In genomic region chrX:106718709-106719108, GRCh38 we compare ENCODE assay signal across 22 cellular contexts. TPM values are rescaled to one million over a fixed set of nuclear protein-coding genes. Genes with fewer than 3 reads are reported as not detected.
DNase-seq lines count a peak whose midpoint lies in the region; ATAC-seq, FAIRE-seq and TF ChIP-seq lines count a peak whose summit lies in the region.
"Had no signal": no experiment of that assay in that cellular context is flagged by ENCODE, and none has a peak within 500 bp of the region (broad histone marks: within the 10 kb centered on the region; RNA-seq: fewer than 3 reads in every experiment).

No MANE protein-coding gene starts in this region.

- CTCF ChIA-PET in HepG2 (lab: Yijun Ruan, JAX; ENCODE audit: low intra/inter-chr PET ratio, low total read pairs) (no interaction called here), PC-3 (lab: Charles Lee) (no interaction called here)

- no peak for TF ChIP-seq RAD21 in HepG2 (CRISPR knock-in tag; IDR thresholded peaks at IDR 0.05)

- no peak overlapping the region for H3K4me3 Mint-ChIP-seq in stimulated activated naive B cell treated with anti-CD40 and anti-IgM and Interleukin-4, amounts not matched to agents 10 μg/mL and 1 μg/mL and 100 μg/mL, for 72 hours
- H3K4me3 Mint-ChIP-seq: CD14-positive monocyte, GM23338 had no signal

- FAIRE-seq in HepG2 (lab: Jason Lieb, UNC) = peak; percentile 56
- FAIRE-seq: G401.6, GM12892, HTR-8/SVneo had no signal

- intact Hi-C loops in HepG2 (cut with micrococcal nuclease; ENCODE audit: unreplicated experiment) = no loop called here
- intact Hi-C loops in PC-3 (cut with micrococcal nuclease) = no loop called here

- TF ChIP-seq CTCF in HepG2 (CRISPR knock-in tag; IDR thresholded peaks at IDR 0.05) = no peak
- no peak for TF ChIP-seq CTCF in PC-3 (conservative IDR thresholded peaks at IDR 0.05; ENCODE audit: low read depth, low read length)

- H3K4me3 ChIP-seq in HepG2 (replicated peaks in 1 of 3; ENCODE audit: insufficient read depth in 1 of 3, low read depth in 2 of 3, low read length in 3 of 3) (peak overlapping the region in 1 of 3 experiments; percentile 16; a peak in 1 of 6 replicates), PC-3 (ENCODE audit: low read length) (no peak overlapping the region)
- H3K4me3 ChIP-seq: GM23338, HAP-1 had no signal

- TF ChIP-seq EP300 in HepG2 (IDR thresholded peaks at IDR 0.05; ENCODE audit: low read depth in 2 of 2, low read length in 2 of 2) (peak in 1 of 2 experiments; percentile 74; a peak in 1 of 4 replicates), HepG2 (CRISPR knock-in tag; IDR thresholded peaks at IDR 0.05; ENCODE audit: borderline replicate concordance) (peak; percentile 44; the same call in 1 of the 2 replicates)

- WGBS in HepG2 (ENCODE audit: low lambda C conversion rate) = 10% methylated on average over 4 of the region's 4 CpGs

- H3K36me3 Mint-ChIP-seq in stimulated activated naive B cell treated with anti-CD40 and anti-IgM and Interleukin-4, amounts not matched to agents 10 μg/mL and 1 μg/mL and 100 μg/mL, for 72 hours = no peaks in the 10 kb centered on the region
- H3K36me3 Mint-ChIP-seq: CD14-positive monocyte had no signal

- no peaks in the 10 kb centered on the region for H3F3A ChIP-seq in PC-3 (ENCODE audit: low read length, unreplicated experiment)

- in situ Hi-C loops in HepG2 (cut with HindIII; ENCODE audit: extremely low pct_ligation_motif_present, low pct_unique_long_range_greater_than_20kb) = no loop called here

- peaks cover 2 to 3% of the 10 kb centered on the region in 2 donors for H3K27me3 Mint-ChIP-seq in stimulated activated naive B cell treated with anti-CD40 and anti-IgM and Interleukin-4, amounts not matched to agents 10 μg/mL and 1 μg/mL and 100 μg/mL, for 72 hours

- BruUV-seq in HepG2 (replicated peaks; lab: Mats Ljungman, UMichigan) (no TSS peak), PC-3 (replicated peaks; lab: Mats Ljungman, UMichigan) (no TSS peak)

- DNase-seq in NCI-H510A (lab: John Stamatoyannopoulos, UW) (peak; percentile 4), NCI-H510A treated with DMSO at 0.1 percent for 48 hours (lab: John Stamatoyannopoulos, UW) (no peak), SHP77 treated with DMSO at 0.1 percent for 48 hours (lab: John Stamatoyannopoulos, UW) (peak; percentile 57), HepG2 (ENCODE audit: low spot score) (peak; percentile 78), renal cortical epithelial cell (ENCODE audit: low read depth) (peak; percentile 18), PC-3 (no peak)
- no peak for DNase-seq in stimulated activated naive B cell treated with anti-CD40 and anti-IgM and Interleukin-4, amounts not matched to agents 10 μg/mL and 1 μg/mL and 100 μg/mL, for 72 hours
- DNase-seq: 8988T, IMR-90, NCI-H1105 treated with DMSO at 0.1 percent for 48 hours, NCI-H1694 treated with DMSO at 0.1 percent for 48 hours, NCI-H446 treated with DMSO at 0.1 percent for 48 hours, NCI-H748 treated with DMSO at 0.1 percent for 48 hours had no signal

- H3K36me3 ChIP-seq in HepG2 (replicated peaks in 1 of 2; ENCODE audit: control insufficient read depth in 1 of 2, insufficient read depth in 2 of 2, low read length in 2 of 2) (no peaks in the 10 kb centered on the region), PC-3 (ENCODE audit: low read depth, low read length) (no peaks in the 10 kb centered on the region)
- H3K36me3 ChIP-seq: HAP-1 had no signal

- H3K4me1 Mint-ChIP-seq in stimulated activated naive B cell treated with anti-CD40 and anti-IgM and Interleukin-4, amounts not matched to agents 10 μg/mL and 1 μg/mL and 100 μg/mL, for 72 hours = no peaks in the 10 kb centered on the region
- H3K4me1 Mint-ChIP-seq: CD14-positive monocyte, GM23338 had no signal

- no peaks in the 10 kb centered on the region for H3K9me3 Mint-ChIP-seq in stimulated activated naive B cell treated with anti-CD40 and anti-IgM and Interleukin-4, amounts not matched to agents 10 μg/mL and 1 μg/mL and 100 μg/mL, for 72 hours
- H3K9me3 Mint-ChIP-seq: GM23338 had no signal

- H3K9me3 ChIP-seq in HepG2 (ENCODE audit: low read length) = no peaks in the 10 kb centered on the region
- H3K9me3 ChIP-seq in PC-3 (ENCODE audit: low read length) = no peaks in the 10 kb centered on the region
- H3K9me3 ChIP-seq: HAP-1 had no signal

- H3K4me2 ChIP-seq in HepG2 (ENCODE audit: low read depth, low read length) = peak overlapping the region; percentile 74
- H3K4me2 ChIP-seq in PC-3 (ENCODE audit: low read length) = no peak overlapping the region
- H3K4me2 ChIP-seq: GM23338 had no signal

- ATAC-seq in HepG2 (peak; percentile 88), PC-3 (no peak), HG03095 (IDR thresholded peaks at IDR 0.05; ENCODE audit: unreplicated experiment) (no peak)
- ATAC-seq in stimulated activated naive B cell treated with anti-CD40 and anti-IgM and Interleukin-4, amounts not matched to agents 10 μg/mL and 1 μg/mL and 100 μg/mL, for 72 hours (replicated peaks) = no peak
- ATAC-seq: GM23338, Right ventricle myocardium inferior had no signal

- no peaks in the 10 kb centered on the region for H4K20me1 ChIP-seq in HepG2 (ENCODE audit: insufficient read depth, low read length)
- no peaks in the 10 kb centered on the region for H4K20me1 ChIP-seq in PC-3 (ENCODE audit: low read length)

- no peaks in the 10 kb centered on the region for H3K79me2 ChIP-seq in HepG2 (ENCODE audit: insufficient read depth, low read length)
- no peaks in the 10 kb centered on the region for H3K79me2 ChIP-seq in PC-3 (ENCODE audit: low read length)

- H3K27ac ChIP-seq in HepG2 (ENCODE audit: extremely low read length, insufficient read depth, low read length) (peak overlapping the region; percentile 63), PC-3 (ENCODE audit: low read length) (no peak overlapping the region)

- H3K4me1 ChIP-seq in HepG2 (ENCODE audit: insufficient read depth, low read length) = peaks cover 50% of the 10 kb centered on the region
- H3K4me1 ChIP-seq in PC-3 (ENCODE audit: insufficient read depth, low read length) = no peaks in the 10 kb centered on the region
- H3K4me1 ChIP-seq: HAP-1 had no signal

- no peak overlapping the region for H2AFZ ChIP-seq in HepG2 (ENCODE audit: low read length)
- no peak overlapping the region for H2AFZ ChIP-seq in PC-3 (ENCODE audit: low read length)
- H2AFZ ChIP-seq: GM23338 had no signal

- no peaks in the 10 kb centered on the region for H3K9me2 ChIP-seq in PC-3 (replicated peaks; ENCODE audit: low read length)

- TF ChIP-seq POLR2A in HepG2 (IDR thresholded peaks at IDR 0.05; ENCODE audit: insufficient read depth in 1 of 2, low read depth in 2 of 2, low read length in 2 of 2) = no peak

- H3K27me3 ChIP-seq in HepG2 (ENCODE audit: control insufficient read depth in 1 of 2, insufficient read depth in 2 of 2, low read length in 2 of 2) (no peaks in the 10 kb centered on the region), PC-3 (ENCODE audit: low read length) (peaks cover 31% of the 10 kb centered on the region)

- no peak overlapping the region for H3K27ac Mint-ChIP-seq in stimulated activated naive B cell treated with anti-CD40 and anti-IgM and Interleukin-4, amounts not matched to agents 10 μg/mL and 1 μg/mL and 100 μg/mL, for 72 hours
- H3K27ac Mint-ChIP-seq: CD14-positive monocyte, GM23338 had no signal

- H3K9ac ChIP-seq in HepG2 (ENCODE audit: insufficient read depth, low read depth, low read length) (no peak overlapping the region), PC-3 (ENCODE audit: low read length) (no peak overlapping the region)

- POLR2A ChIA-PET in HepG2 (lab: Yijun Ruan, JAX) = interaction anchor here (1.4 to 3.8 kb wide), 3 partner anchors 8 to 26 kb away, joined by 4 to 28 read pairs (median 20); partner anchors contain the start of gene RNF128
- POLR2A ChIA-PET in PC-3 (lab: Charles Lee; ENCODE audit: unreplicated experiment) = no interaction called here

TF ChIP-seq in HepG2, 621 proteins besides CTCF, POLR2A, EP300 and RAD21 (continues in another document):
- no peak for TF ChIP-seq ZNF441 (CRISPR knock-in tag; IDR thresholded peaks at IDR 0.05; ENCODE audit: borderline replicate concordance)
- TF ChIP-seq ZFP36L1 (CRISPR knock-in tag; IDR thresholded peaks at IDR 0.05) = no peak
- no peak for TF ChIP-seq ZNF670 (CRISPR knock-in tag; IDR thresholded peaks at IDR 0.05; ENCODE audit: borderline replicate concordance)
- TF ChIP-seq ZFAT (CRISPR knock-in tag; conservative IDR thresholded peaks at IDR 0.05) = no peak

RNA-seq across cellular contexts. Expression of gene RNF128, which starts 7.8 kb away (rescaled TPM):
- total RNA-seq in HepG2 (2016; rRNA removed; fragmentation: Illumina TruSeq; extraction: Trizol) = 9.7 and 18.5 TPM in 2 replicates
- total RNA-seq in HepG2 (2016; cell fraction: cytosol; rRNA removed; fragmentation: Illumina TruSeq; extraction: Trizol; ENCODE audit: low read depth) = 1.6 and 1.8 TPM in 2 replicates
- 10.1 and 19.1 TPM in 2 replicates for total RNA-seq in HepG2 (2016; cell fraction: insoluble cytoplasmic fraction; rRNA removed; fragmentation: Illumina TruSeq; extraction: Trizol)
- total RNA-seq in HepG2 (2016; cell fraction: membrane; rRNA removed; fragmentation: Illumina TruSeq; extraction: Trizol) = 3.8 and 4.0 TPM in 2 replicates
- 23.5 and 24.5 TPM in 2 replicates for total RNA-seq in HepG2 (2016; cell fraction: nucleus; rRNA removed; fragmentation: Illumina TruSeq; extraction: Trizol)
- polyA plus RNA-seq in HepG2 (2011; rRNA removed) = 42.8 and 43.5 TPM in 2 replicates
- 32.3 and 42.2 TPM in 2 replicates for polyA plus RNA-seq in HepG2 (2011; cell fraction: cytosol; rRNA removed)
- 22.0 and 25.0 TPM in 2 replicates for polyA plus RNA-seq in HepG2 (2011; cell fraction: nucleus; rRNA removed)
- polyA plus RNA-seq in HepG2 (2012) = 52.9 and 69.8 TPM in 2 replicates
- polyA plus RNA-seq in HepG2 (2016; cell fraction: cytosol; fragmentation: Illumina TruSeq; extraction: Trizol; ENCODE audit: low read depth) = 0.83 and 0.86 TPM in 2 replicates
- polyA plus RNA-seq in HepG2 (2016; cell fraction: insoluble cytoplasmic fraction; fragmentation: Illumina TruSeq; extraction: Trizol; ENCODE audit: low read depth) = 11.3 and 11.6 TPM in 2 replicates
- 2.1 and 2.3 TPM in 2 replicates for polyA plus RNA-seq in HepG2 (2016; cell fraction: membrane; fragmentation: Illumina TruSeq; extraction: Trizol; ENCODE audit: low read depth)
- 34.1 and 36.2 TPM in 2 replicates for polyA plus RNA-seq in HepG2 (2016; cell fraction: nucleus; fragmentation: Illumina TruSeq; extraction: Trizol; ENCODE audit: insufficient read depth, low read depth)
- 73.8 TPM in 1 of 2 replicates, not detected in the other for polyA minus RNA-seq in HepG2 (2011; rRNA and poly(A)+ RNA removed; ENCODE audit: low replicate concordance)
- 74.3 and 77.9 TPM in 2 replicates for polyA minus RNA-seq in HepG2 (2011; cell fraction: cytosol; rRNA and poly(A)+ RNA removed)
- polyA minus RNA-seq in HepG2 (2011; cell fraction: nucleus; rRNA and poly(A)+ RNA removed) = 60.5 and 65.3 TPM in 2 replicates
- 33.7 and 58.3 TPM in 2 replicates for total RNA-seq in renal cortical epithelial cell
- not detected in 2 replicates for total RNA-seq in PC-3 (2014; rRNA removed)
- total RNA-seq: OCI-LY7 had no signal
- polyA plus RNA-seq: CD14-positive monocyte had no signal

Comparison
In these comparisons a context has a peak if more than half of its experiments do, and no peak if none do; other contexts are left out.
1. DNase-seq: peak in NCI-H510A (single experiment), SHP77 treated with DMSO at 0.1 percent for 48 hours (single experiment), HepG2 (single experiment) and renal cortical epithelial cell (single experiment); none in NCI-H510A treated with DMSO at 0.1 percent for 48 hours (single experiment), PC-3 (single experiment) and stimulated activated naive B cell treated with anti-CD40 and anti-IgM and Interleukin-4, amounts not matched to agents 10 μg/mL and 1 μg/mL and 100 μg/mL, for 72 hours (single experiment).